ENCODE assay signal across 8 cellular contexts in the genomic region with DNA sequence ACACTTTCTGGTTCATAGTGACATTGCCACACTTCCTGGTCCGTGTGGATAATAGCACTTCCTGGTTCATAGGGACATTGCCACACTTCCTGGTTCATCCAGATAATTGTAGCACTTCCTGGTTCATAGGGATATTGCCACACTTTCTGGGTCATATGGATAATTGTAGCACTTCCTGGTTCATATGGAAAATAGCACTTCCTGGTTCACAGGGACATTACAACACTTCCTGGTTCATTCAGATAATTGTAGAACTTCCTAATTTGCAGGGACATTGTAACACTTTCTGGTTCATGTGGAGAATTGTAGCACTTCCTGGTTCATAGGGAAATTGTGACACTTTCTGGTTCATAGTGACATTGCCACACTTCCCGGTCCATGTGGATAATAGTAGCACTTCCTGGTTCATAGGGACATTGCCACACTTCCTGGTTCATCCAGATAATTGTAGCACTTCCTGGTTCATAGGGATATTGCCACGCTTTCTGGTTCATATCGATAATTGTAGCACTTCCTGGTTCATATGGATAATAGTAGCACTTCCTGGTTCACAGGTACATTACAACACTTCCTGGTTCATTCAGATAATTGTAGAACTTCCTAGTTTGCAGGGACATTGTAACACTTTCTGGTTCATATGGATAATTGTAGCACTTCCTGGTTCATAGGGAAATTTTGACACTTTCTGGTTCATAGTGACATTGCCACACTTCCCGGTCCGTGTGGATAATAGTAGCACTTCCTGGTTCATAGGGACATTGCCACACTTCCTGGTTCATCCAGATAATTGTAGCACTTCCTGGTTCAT. TPM values are rescaled to one million over a fixed set of nuclear protein-coding genes. Genes with fewer than 3 reads are reported as not detected.
A peak's percentile ranks its signal among the peaks of the same experiment; 100 is the strongest.
DNase-seq lines count a peak whose midpoint lies in the region; ATAC-seq and TF ChIP-seq lines count a peak whose summit lies in the region.
"Not testable (repeated sequence)": the region's sequence is repeated elsewhere in the genome, so short reads cannot be mapped to it uniquely, and the experiment has no call there.

No MANE protein-coding gene starts in this region.

- not testable (repeated sequence) for H3K9ac ChIP-seq in SK-N-MC (ENCODE audit: insufficient read length)

- H3K9me3 ChIP-seq in CD4-positive, alpha-beta T cell (ENCODE audit: control insufficient read depth, low read length), result peaks cover 20% of the 10 kb centered on the region
- H3K9me3 ChIP-seq in SK-N-MC (ENCODE audit: low read depth, low read length) (peaks cover 15% of the 10 kb centered on the region), neutrophil (peaks cover 43% of the 10 kb centered on the region)
- H3K9me3 ChIP-seq in esophagus (ENCODE audit: control insufficient read depth in 2 of 2, insufficient read depth in 1 of 2, low read depth in 1 of 2, low read length in 1 of 2); transverse colon: not testable (repeated sequence)

- H3K4me1 Mint-ChIP-seq in CD4-positive, alpha-beta T cell (ENCODE audit: low read depth), result peaks cover 38% of the 10 kb centered on the region
- H3K4me1 Mint-ChIP-seq in activated CD8-positive, alpha-beta T cell treated with anti-CD3 and anti-CD28 coated beads, Interleukin-2, amount 10 ng/mL, durations not matched to agents 7 days and 5 days (ENCODE audit: low read depth), result peaks cover 60% of the 10 kb centered on the region
- H3K4me1 Mint-ChIP-seq in activated naive CD8-positive, alpha-beta T cell treated with anti-CD3 and anti-CD28 coated beads for 36 hours, result peaks cover 34% of the 10 kb centered on the region

- intact Hi-C loops in CD4-positive, alpha-beta T cell (cut with DNase I, micrococcal nuclease), result loop anchor here in 1 of 2 experiments (2.0 to 5.0 kb wide), 4 partner anchors 22 to 1178 kb away; a partner anchor contains a TSS
- intact Hi-C loops in transverse colon (cut with DNase I; ENCODE audit: low total_unique reads), result not testable (repeated sequence)

- in situ Hi-C loops in KBM-7 (cut with MboI; ENCODE audit: low pct_unique_long_range_greater_than_20kb, low sequenced_read_pairs); transverse colon (cut with MboI; ENCODE audit: low pct_ligation_motif_present in 1 of 4, low pct_unique_long_range_greater_than_20kb in 1 of 4, low sequenced_read_pairs in 3 of 4): not testable (repeated sequence)

- H3K27me3 Mint-ChIP-seq in CD4-positive, alpha-beta T cell; activated CD8-positive, alpha-beta T cell treated with anti-CD3 and anti-CD28 coated beads, Interleukin-2, amount 10 ng/mL, durations not matched to agents 7 days and 5 days (ENCODE audit: low read depth); activated naive CD8-positive, alpha-beta T cell treated with anti-CD3 and anti-CD28 coated beads for 36 hours: not testable (repeated sequence)

- TF ChIP-seq POLR2A in transverse colon (IDR thresholded peaks at IDR 0.05), result not testable (repeated sequence)

- not testable (repeated sequence) for H3K4me3 ChIP-seq in SK-N-MC; esophagus (ENCODE audit: low read depth in 1 of 2, low read length in 2 of 2); neutrophil (ENCODE audit: low read depth in 1 of 2, low read length in 1 of 2); transverse colon

- H3K36me3 Mint-ChIP-seq in CD4-positive, alpha-beta T cell (ENCODE audit: low read depth), result peaks cover 66% of the 10 kb centered on the region
- peaks cover 71% of the 10 kb centered on the region for H3K36me3 Mint-ChIP-seq in activated CD8-positive, alpha-beta T cell treated with anti-CD3 and anti-CD28 coated beads, Interleukin-2, amount 10 ng/mL, durations not matched to agents 7 days and 5 days (ENCODE audit: low read depth)
- H3K36me3 Mint-ChIP-seq in activated naive CD8-positive, alpha-beta T cell treated with anti-CD3 and anti-CD28 coated beads for 36 hours, result peaks cover 67% of the 10 kb centered on the region

- H3K36me3 ChIP-seq in SK-N-MC (ENCODE audit: insufficient read depth, low read length), result peaks cover 86% of the 10 kb centered on the region
- not testable (repeated sequence) for H3K36me3 ChIP-seq in esophagus (ENCODE audit: control insufficient read depth in 2 of 2, insufficient read depth in 2 of 2, low read length in 1 of 2); transverse colon
- H3K36me3 ChIP-seq in neutrophil, result peaks cover 20% of the 10 kb centered on the region

- peak in 7 of 10 experiments; percentile 16 to 63 (median 26) for DNase-seq in CD4-positive, alpha-beta T cell
- peak; percentile 75 for DNase-seq in KBM-7
- peak; percentile 42 for DNase-seq in SK-N-MC (ENCODE audit: low read depth, low spot score)
- peak; percentile 31 for DNase-seq in activated CD8-positive, alpha-beta T cell treated with anti-CD3 and anti-CD28 coated beads, Interleukin-2, amount 10 ng/mL, durations not matched to agents 7 days and 5 days
- DNase-seq in activated naive CD8-positive, alpha-beta T cell treated with anti-CD3 and anti-CD28 coated beads for 36 hours; transverse colon: not testable (repeated sequence)

- not testable (repeated sequence) for ATAC-seq in CD4-positive, alpha-beta T cell (ENCODE audit: poor library complexity); activated CD8-positive, alpha-beta T cell treated with anti-CD3 and anti-CD28 coated beads, Interleukin-2, amount 10 ng/mL, durations not matched to agents 7 days and 5 days

- peaks cover 27% of the 10 kb centered on the region for H3K9me3 Mint-ChIP-seq in CD4-positive, alpha-beta T cell
- H3K9me3 Mint-ChIP-seq in activated CD8-positive, alpha-beta T cell treated with anti-CD3 and anti-CD28 coated beads, Interleukin-2, amount 10 ng/mL, durations not matched to agents 7 days and 5 days (ENCODE audit: insufficient read depth), result peaks cover 41% of the 10 kb centered on the region
- peaks cover 40% of the 10 kb centered on the region for H3K9me3 Mint-ChIP-seq in activated naive CD8-positive, alpha-beta T cell treated with anti-CD3 and anti-CD28 coated beads for 36 hours

- H3K4me1 ChIP-seq in esophagus (ENCODE audit: control insufficient read depth in 2 of 2, insufficient read depth in 2 of 2, low read length in 1 of 2); neutrophil (ENCODE audit: control insufficient read depth in 1 of 2, insufficient read depth in 1 of 2, low read depth in 1 of 2, low read length in 1 of 2); transverse colon: not testable (repeated sequence)

- peak overlapping the region; percentile 62 for H3K4me3 Mint-ChIP-seq in CD4-positive, alpha-beta T cell
- H3K4me3 Mint-ChIP-seq in activated CD8-positive, alpha-beta T cell treated with anti-CD3 and anti-CD28 coated beads, Interleukin-2, amount 10 ng/mL, durations not matched to agents 7 days and 5 days; activated naive CD8-positive, alpha-beta T cell treated with anti-CD3 and anti-CD28 coated beads for 36 hours: not testable (repeated sequence)

- CTCF ChIA-PET in CD4-positive, alpha-beta T cell (lab: Charles Lee); activated CD8-positive, alpha-beta T cell treated with anti-CD3 and anti-CD28 coated beads, Interleukin-2, amount 10 ng/mL, durations not matched to agents 7 days and 5 days (lab: Charles Lee): not testable (repeated sequence)

- not testable (repeated sequence) for H3K27me3 ChIP-seq in CD4-positive, alpha-beta T cell (ENCODE audit: control insufficient read depth, insufficient read depth, low read length); esophagus (ENCODE audit: control insufficient read depth in 1 of 2, insufficient read depth in 2 of 2, low read length in 2 of 2); neutrophil; transverse colon

- WGBS in esophagus, 2 donors, result 88 to 89% methylated on average over 6 of the region's 6 CpGs
- WGBS in transverse colon (ENCODE audit: low coverage in 1 of 2), 2 donors, result 57 to 70% methylated on average over 1 to 6 of the region's 6 CpGs

- H3K27ac ChIP-seq in CD4-positive, alpha-beta T cell (ENCODE audit: low read depth, low read length), result not testable (repeated sequence)
- H3K27ac ChIP-seq in SK-N-MC (peak overlapping the region; percentile 92), esophagus (ENCODE audit: low read depth in 2 of 2, low read length in 1 of 2) (peak overlapping the region; percentile 60 to 71), neutrophil (peak overlapping the region; percentile 82), transverse colon (peak overlapping the region; percentile 63 to 71 (median 69))

- POLR2A ChIA-PET in CD4-positive, alpha-beta T cell (lab: Charles Lee); activated CD8-positive, alpha-beta T cell treated with anti-CD3 and anti-CD28 coated beads, Interleukin-2, amount 10 ng/mL, durations not matched to agents 7 days and 5 days (lab: Charles Lee): not testable (repeated sequence)

- peak overlapping the region; percentile 94 for H3K27ac Mint-ChIP-seq in CD4-positive, alpha-beta T cell
- H3K27ac Mint-ChIP-seq in activated CD8-positive, alpha-beta T cell treated with anti-CD3 and anti-CD28 coated beads, Interleukin-2, amount 10 ng/mL, durations not matched to agents 7 days and 5 days, result peak overlapping the region; percentile 96
- peak overlapping the region; percentile 89 for H3K27ac Mint-ChIP-seq in activated naive CD8-positive, alpha-beta T cell treated with anti-CD3 and anti-CD28 coated beads for 36 hours

- TF ChIP-seq CTCF in CD4-positive, alpha-beta T cell (IDR thresholded peaks at IDR 0.05); neutrophil (IDR thresholded peaks at IDR 0.05); transverse colon (IDR thresholded peaks at IDR 0.05): not testable (repeated sequence)

- not testable (repeated sequence) for TF ChIP-seq EP300 in transverse colon (IDR thresholded peaks at IDR 0.05; ENCODE audit: low read depth)

RNA-seq across cellular contexts. Expression of a gene that starts 60.0 kb away (rescaled TPM):
- 100 to 1,000 TPM; 170 to 184 TPM for total RNA-seq in CD4-positive, alpha-beta T cell
- 100 to 1,000 TPM; 208 to 219 TPM for total RNA-seq in activated CD8-positive, alpha-beta T cell treated with anti-CD3 and anti-CD28 coated beads, Interleukin-2, amount 10 ng/mL, durations not matched to agents 7 days and 5 days
- total RNA-seq in activated naive CD8-positive, alpha-beta T cell treated with anti-CD3 and anti-CD28 coated beads for 36 hours, result 100 to 1,000 TPM; 112 to 116 TPM
- 100 to 1,000 TPM; 133 to 198 TPM for polyA plus RNA-seq in esophagus
- total RNA-seq in transverse colon, result 100 to 1,000 TPM; 134 to 178 (median 143) TPM
